In genomic region chr7:155643804-155644177, GRCh38 we compare ENCODE assay signal across 8 cellular contexts. TPM values are rescaled to one million over a fixed set of nuclear protein-coding genes. Genes with fewer than 3 reads are reported as not detected.
DNase-seq lines count a peak whose midpoint lies in the region; ATAC-seq and TF ChIP-seq lines count a peak whose summit lies in the region.

No MANE protein-coding gene starts in this region.

- H3K27me3 ChIP-seq in CD4-positive, alpha-beta memory T cell (ENCODE audit: insufficient read depth, low read length), result no peaks in the 10 kb centered on the region
- H3K27me3 ChIP-seq in testis, result no peaks in the 10 kb centered on the region

- peaks cover 41% of the 10 kb centered on the region for H3K4me1 ChIP-seq in CD4-positive, alpha-beta memory T cell (ENCODE audit: insufficient read depth, low read length)
- peaks cover 9% of the 10 kb centered on the region for H3K4me1 ChIP-seq in testis

- no peak for TF ChIP-seq CTCF in testis (IDR thresholded peaks at IDR 0.05)

- no peak for DNase-seq in CD4-positive, alpha-beta memory T cell
- DNase-seq in activated naive CD4-positive, alpha-beta T cell treated with anti-CD3 and anti-CD28 coated beads, Interleukin-2, amount 50 U/mL, for 72 hours (ENCODE audit: low spot score in 2 of 2), result no peak
- DNase-seq in iris pigment epithelial cell (ENCODE audit: low read depth), result peak; percentile 41
- no peak for DNase-seq in testis
- no peak for DNase-seq in SK-N-DZ (ENCODE audit: low spot score)

- H3K36me3 ChIP-seq in CD4-positive, alpha-beta memory T cell (ENCODE audit: insufficient read depth, low read length), result no peaks in the 10 kb centered on the region
- no peaks in the 10 kb centered on the region for H3K36me3 ChIP-seq in testis (ENCODE audit: low read depth, missing control alignments)

- H3K27me3 Mint-ChIP-seq in CD4-positive, alpha-beta memory T cell, result no peaks in the 10 kb centered on the region

- H3K4me1 Mint-ChIP-seq in CD4-positive, alpha-beta memory T cell, result peaks cover 32 to 51% (median 40%) of the 10 kb centered on the region in 4 donors

- H3K27ac Mint-ChIP-seq in CD4-positive, alpha-beta memory T cell, result peak overlapping the region; percentile 97 to 100 (median 99)
- peak overlapping the region; percentile 96 to 98 for H3K27ac Mint-ChIP-seq in activated naive CD4-positive, alpha-beta T cell treated with anti-CD3 and anti-CD28 coated beads, Interleukin-2, amount 50 U/mL, for 72 hours

- peaks cover 48 to 56% of the 10 kb centered on the region in 2 donors for H3K36me3 Mint-ChIP-seq in CD4-positive, alpha-beta memory T cell
- H3K36me3 Mint-ChIP-seq in activated naive CD4-positive, alpha-beta T cell treated with anti-CD3 and anti-CD28 coated beads, Interleukin-2, amount 50 U/mL, for 72 hours, result peaks cover 64 to 77% of the 10 kb centered on the region in 2 donors

- peak overlapping the region; percentile 45 to 92 for H3K4me3 ChIP-seq in CD4-positive, alpha-beta memory T cell (ENCODE audit: low read length in 2 of 2)
- H3K4me3 ChIP-seq in testis, result peak overlapping the region; percentile 99 to 100

- POLR2A ChIA-PET in CD4-positive, alpha-beta memory T cell (lab: Charles Lee; ENCODE audit: partially characterized antibody), result interaction anchor here (0.8 to 1.9 kb wide), 15 partner anchors 9 to 1659 kb away, joined by 3 to 12 read pairs (median 3); partner anchors contain the start of genes INSIG1 and PAXIP1

- H3K4me3 Mint-ChIP-seq in CD4-positive, alpha-beta memory T cell, result peak overlapping the region; percentile 98 to 100 (median 100)

- H3K27ac ChIP-seq in CD4-positive, alpha-beta memory T cell (ENCODE audit: low read depth, low read length), result peak overlapping the region; percentile 94
- H3K27ac ChIP-seq in testis, result peak overlapping the region; percentile 96 to 98

- H3K9me3 ChIP-seq in CD4-positive, alpha-beta memory T cell (ENCODE audit: control insufficient read depth in 1 of 2, low read length in 2 of 2), result no peaks in the 10 kb centered on the region
- H3K9me3 ChIP-seq in testis, result no peaks in the 10 kb centered on the region

- ATAC-seq in HG02870 (IDR thresholded peaks at IDR 0.05; ENCODE audit: unreplicated experiment) (peak; percentile 11), HG03280 (IDR thresholded peaks at IDR 0.05; ENCODE audit: unreplicated experiment) (no peak), HG02763 (IDR thresholded peaks at IDR 0.05; ENCODE audit: unreplicated experiment) (no peak)
- peak in 1 of 2 donors; percentile 31 for ATAC-seq in activated naive CD4-positive, alpha-beta T cell treated with anti-CD3 and anti-CD28 coated beads, Interleukin-2, amount 50 U/mL, for 72 hours

- 0 to 1% methylated on average over 10 to 32 of the region's 32 CpGs for whole genome bisulfite sequencing in testis, 2 donors

- TF ChIP-seq POLR2A in testis (IDR thresholded peaks at IDR 0.05), result no peak

- intact Hi-C loops in CD4-positive, alpha-beta memory T cell (cut with micrococcal nuclease), result loop anchor here (1.0 kb wide), 2 partner anchors 346 to 438 kb away; partner anchors contain the start of gene INSIG1
- intact Hi-C loops in testis (cut with DNase I; ENCODE audit: low total_unique reads), result no loop called here

- CTCF ChIA-PET in CD4-positive, alpha-beta memory T cell (lab: Charles Lee; ENCODE audit: partially characterized antibody), result interaction anchor here (1.2 to 1.5 kb wide), 2 partner anchors 45 to 124 kb away, joined by 3 to 5 read pairs; no protein-coding TSS in a partner anchor

- peaks cover 0 to 15% (median 9%) of the 10 kb centered on the region in 8 donors for H3K9me3 Mint-ChIP-seq in CD4-positive, alpha-beta memory T cell
- H3K9me3 Mint-ChIP-seq in activated naive CD4-positive, alpha-beta T cell treated with anti-CD3 and anti-CD28 coated beads, Interleukin-2, amount 50 U/mL, for 72 hours, result peaks cover 4 to 16% of the 10 kb centered on the region in 2 donors

RNA-seq across cellular contexts. Expression of gene RBM33, which starts 0.7 kb away (rescaled TPM):
- 100 to 1,000 TPM; 161 to 167 TPM for total RNA-seq in CD4-positive, alpha-beta memory T cell
- 10 to 100 TPM; 17.2 to 65.4 TPM for polyA plus RNA-seq in CD4-positive, alpha-beta memory T cell
- 10 to 100 TPM; 74.7 to 76.1 TPM for total RNA-seq in activated naive CD4-positive, alpha-beta T cell treated with anti-CD3 and anti-CD28 coated beads, Interleukin-2, amount 50 U/mL, for 72 hours
- total RNA-seq in testis, result 100 to 1,000 TPM in 1 of 2 donors, 10 to 100 TPM in 1; 93.4 to 104 TPM
- polyA plus RNA-seq in testis (ENCODE audit: insufficient read depth, low read depth, low replicate concordance), result 27.3 TPM
- 18.6 and 21.3 TPM in 2 replicates for polyA plus RNA-seq in SK-N-DZ (2014; cell fraction: cytosol; rRNA removed)
- polyA plus RNA-seq in SK-N-DZ (2014; cell fraction: nucleus; rRNA removed), result 39.5 and 67.1 TPM in 2 replicates
